ENCODE assay signal across 21 cellular contexts in the genomic region with DNA sequence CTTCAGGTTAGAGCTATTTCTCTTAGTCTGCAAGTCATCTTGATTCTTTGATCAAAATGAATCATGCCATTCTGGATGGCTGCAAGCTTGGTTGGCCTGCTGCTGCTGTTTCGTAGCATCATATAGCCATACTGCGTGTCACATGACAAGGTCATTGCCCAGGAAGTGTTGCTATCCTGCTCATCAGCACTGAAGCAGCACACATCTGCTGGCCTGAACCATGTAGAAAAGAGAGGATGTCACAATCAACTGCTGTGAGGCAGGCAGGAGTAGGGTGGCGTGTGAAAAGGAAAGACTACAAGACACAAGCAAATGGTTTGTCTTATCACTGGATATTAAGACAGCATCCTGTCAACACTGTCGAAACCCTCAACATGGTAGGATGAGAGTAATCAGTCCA.
DNase-seq lines count a peak whose midpoint lies in the region; ATAC-seq and TF ChIP-seq lines count a peak whose summit lies in the region.
"Had no signal": no experiment of that assay in that cellular context is flagged by ENCODE, and none has a peak within 500 bp of the region (broad histone marks: within the 10 kb centered on the region; RNA-seq: fewer than 3 reads in every experiment).

No MANE protein-coding gene starts in this region.

- H3K9ac ChIP-seq in DND-41 (ENCODE audit: low read depth, low read length), result peak overlapping the region; percentile 41
- H3K9ac ChIP-seq in adipocyte (ENCODE audit: low read length), result no peak overlapping the region
- H3K9ac ChIP-seq: BLaER1 treated with 17β-estradiol and CSF1 and Interleukin-3, amounts not matched to agents 10 nM and 100 nM; KMS-11 had no signal

- H3K27me3 ChIP-seq in DND-41 (ENCODE audit: insufficient read depth, low read length, poor library complexity) (no peaks in the 10 kb centered on the region), adipocyte (replicated peaks; ENCODE audit: control insufficient read depth, insufficient read depth, low read length) (no peaks in the 10 kb centered on the region)

- CTCF ChIA-PET in MCF 10A (lab: Yijun Ruan, JAX), result interaction anchor here (0.5 kb wide), 1 partner anchor 43 kb away, joined by 4 read pairs; no protein-coding TSS in a partner anchor

- peak overlapping the region; percentile 27 for H3K4me2 ChIP-seq in DND-41 (ENCODE audit: insufficient read depth, low read length)
- H3K4me2 ChIP-seq: A549; BLaER1 treated with 17β-estradiol and CSF1 and Interleukin-3, amounts not matched to agents 10 nM and 100 nM; KMS-11 had no signal

- POLR2A ChIA-PET in MCF 10A (lab: Yijun Ruan, JAX), result no interaction called here

- intact Hi-C loops in MCF 10A (cut with micrococcal nuclease), result no loop called here

- ATAC-seq in DND-41 (ENCODE audit: insufficient read depth, low read depth), result peak; percentile 76
- no peak for ATAC-seq in stimulated activated naive B cell treated with anti-CD40 and anti-IgM and Interleukin-4, amounts not matched to agents 10 μg/mL and 1 μg/mL and 100 μg/mL, for 72 hours (replicated peaks)
- ATAC-seq in GM21786 (IDR thresholded peaks at IDR 0.05; ENCODE audit: unreplicated experiment), result no peak
- ATAC-seq: A549, SK-N-SH treated with all-trans-retinoic acid at 6 μM for 48 hours had no signal

- no peak overlapping the region for H3K27ac Mint-ChIP-seq in MCF 10A (ENCODE audit: low read depth, unreplicated experiment)
- H3K27ac Mint-ChIP-seq in stimulated activated naive B cell treated with anti-CD40 and anti-IgM and Interleukin-4, amounts not matched to agents 10 μg/mL and 1 μg/mL and 100 μg/mL, for 72 hours, result no peak overlapping the region
- H3K27ac Mint-ChIP-seq: CD4-positive, alpha-beta T cell had no signal

- H2AFZ ChIP-seq in DND-41 (ENCODE audit: low read depth, low read length), result peak overlapping the region; percentile 62; the same call in 1 of the 2 replicates

- peaks cover 49% of the 10 kb centered on the region for H3K4me1 ChIP-seq in DND-41 (ENCODE audit: insufficient read depth, low read length)
- H3K4me1 ChIP-seq in adipocyte (ENCODE audit: control insufficient read depth, insufficient read depth, low read length), result no peaks in the 10 kb centered on the region
- H3K4me1 ChIP-seq: A549 had no signal

- H3K9me3 ChIP-seq in DND-41 (ENCODE audit: insufficient read depth, low read length, severe bottlenecking) (no peaks in the 10 kb centered on the region), adipocyte (ENCODE audit: control insufficient read depth, low read length) (no peaks in the 10 kb centered on the region)
- H3K9me3 ChIP-seq: A549; BLaER1 treated with 17β-estradiol and CSF1 and Interleukin-3, amounts not matched to agents 10 nM and 100 nM had no signal

- BruUV-seq in MCF 10A (replicated peaks; lab: Mats Ljungman, UMichigan), result no TSS peak

- H3K36me3 Mint-ChIP-seq in MCF 10A (ENCODE audit: insufficient read depth, unreplicated experiment), result no peaks in the 10 kb centered on the region
- H3K36me3 Mint-ChIP-seq in stimulated activated naive B cell treated with anti-CD40 and anti-IgM and Interleukin-4, amounts not matched to agents 10 μg/mL and 1 μg/mL and 100 μg/mL, for 72 hours, result no peaks in the 10 kb centered on the region

- no peaks in the 10 kb centered on the region for H3K36me3 ChIP-seq in DND-41 (ENCODE audit: insufficient read depth, low read length)
- no peaks in the 10 kb centered on the region for H3K36me3 ChIP-seq in adipocyte (ENCODE audit: control insufficient read depth, insufficient read depth, low read length, severe bottlenecking)

- H3K27ac ChIP-seq in DND-41 (ENCODE audit: low read length), result peak overlapping the region; percentile 70
- H3K27ac ChIP-seq: A549; BLaER1 treated with 17β-estradiol and CSF1 and Interleukin-3, amounts not matched to agents 10 nM and 100 nM; KMS-11 had no signal

- peaks cover 12% of the 10 kb centered on the region for H3K27me3 Mint-ChIP-seq in MCF 10A (ENCODE audit: insufficient read depth, unreplicated experiment)
- H3K27me3 Mint-ChIP-seq in stimulated activated naive B cell treated with anti-CD40 and anti-IgM and Interleukin-4, amounts not matched to agents 10 μg/mL and 1 μg/mL and 100 μg/mL, for 72 hours, result peaks cover 0 to under 1% of the 10 kb centered on the region in 2 donors
- H3K27me3 Mint-ChIP-seq: CD4-positive, alpha-beta T cell had no signal

- no peaks in the 10 kb centered on the region for H3K79me2 ChIP-seq in DND-41 (ENCODE audit: insufficient read depth, low read length)

- peak; percentile 52 for DNase-seq in DND-41
- peak; percentile 34 for DNase-seq in HCEC 1CT
- peak; percentile 1 for DNase-seq in adipocyte (ENCODE audit: low read depth)
- peak; percentile 12 for DNase-seq in iris pigment epithelial cell (ENCODE audit: low read depth)
- no peak for DNase-seq in MCF 10A (ENCODE audit: unreplicated experiment)
- DNase-seq in stimulated activated naive B cell treated with anti-CD40 and anti-IgM and Interleukin-4, amounts not matched to agents 10 μg/mL and 1 μg/mL and 100 μg/mL, for 72 hours, result no peak
- DNase-seq: AML-193; CD4-positive, alpha-beta T cell; GOT3; NCI-H1092; NCI-H1417 treated with DMSO at 0.1 percent for 48 hours; NCI-H1694 treated with DMSO at 0.1 percent for 48 hours; NCI-H2081; NCI-H2171; NCI-H510A; NCI-H69 had no signal

- no peaks in the 10 kb centered on the region for H3K4me1 Mint-ChIP-seq in MCF 10A (ENCODE audit: insufficient read depth, unreplicated experiment)
- no peaks in the 10 kb centered on the region for H3K4me1 Mint-ChIP-seq in stimulated activated naive B cell treated with anti-CD40 and anti-IgM and Interleukin-4, amounts not matched to agents 10 μg/mL and 1 μg/mL and 100 μg/mL, for 72 hours

- TF ChIP-seq CTCF in DND-41 (IDR thresholded peaks at IDR 0.05; ENCODE audit: borderline replicate concordance, extremely low read depth, low read length, poor library complexity, severe bottlenecking), result no peak
- TF ChIP-seq CTCF in MCF 10A (IDR thresholded peaks at IDR 0.05; ENCODE audit: unreplicated experiment), result no peak

- no peak overlapping the region for H3K4me3 ChIP-seq in DND-41 (ENCODE audit: low read depth in 1 of 2, low read length in 2 of 2)
- H3K4me3 ChIP-seq in adipocyte (ENCODE audit: low read length), result no peak overlapping the region
- H3K4me3 ChIP-seq: A549; BLaER1 treated with 17β-estradiol and CSF1 and Interleukin-3, amounts not matched to agents 10 nM and 100 nM had no signal

- H3K9me3 Mint-ChIP-seq in MCF 10A (ENCODE audit: unreplicated experiment), result no peaks in the 10 kb centered on the region
- H3K9me3 Mint-ChIP-seq in stimulated activated naive B cell treated with anti-CD40 and anti-IgM and Interleukin-4, amounts not matched to agents 10 μg/mL and 1 μg/mL and 100 μg/mL, for 72 hours, result peaks cover 4% of the 10 kb centered on the region in 2 donors

- H4K20me1 ChIP-seq in DND-41 (ENCODE audit: insufficient read depth, low read length), result no peaks in the 10 kb centered on the region
- H4K20me1 ChIP-seq: BLaER1 treated with 17β-estradiol and CSF1 and Interleukin-3, amounts not matched to agents 10 nM and 100 nM had no signal

- no peak overlapping the region for H3K4me3 Mint-ChIP-seq in MCF 10A (ENCODE audit: unreplicated experiment)
- no peak overlapping the region for H3K4me3 Mint-ChIP-seq in stimulated activated naive B cell treated with anti-CD40 and anti-IgM and Interleukin-4, amounts not matched to agents 10 μg/mL and 1 μg/mL and 100 μg/mL, for 72 hours
- H3K4me3 Mint-ChIP-seq: CD4-positive, alpha-beta T cell had no signal

Comparison
In these comparisons a context has a peak if more than half of its experiments do, and no peak if none do; other contexts are left out.
1. DNase-seq: peak in DND-41 (single experiment), HCEC 1CT (single experiment), adipocyte (single experiment) and iris pigment epithelial cell (single experiment); none in MCF 10A (single experiment) and stimulated activated naive B cell treated with anti-CD40 and anti-IgM and Interleukin-4, amounts not matched to agents 10 μg/mL and 1 μg/mL and 100 μg/mL, for 72 hours (single experiment).